In genomic region chr3:193594946-193595689, GRCh38 we compare ENCODE assay signal across 10 cellular contexts. TPM values are rescaled to one million over a fixed set of nuclear protein-coding genes. Genes with fewer than 3 reads are reported as not detected.
DNase-seq lines count a peak whose midpoint lies in the region; ATAC-seq, FAIRE-seq and TF ChIP-seq lines count a peak whose summit lies in the region.
"Had no signal": no experiment of that assay in that cellular context is flagged by ENCODE, and none has a peak within 500 bp of the region (broad histone marks: within the 10 kb centered on the region; RNA-seq: fewer than 3 reads in every experiment).

No MANE protein-coding gene starts in this region.

- H3K27me3 ChIP-seq in PC-9 (ENCODE audit: insufficient read depth, low read depth) (no peaks in the 10 kb centered on the region), H1 (replicated peaks in 1 of 4; ENCODE audit: control insufficient read depth in 3 of 4, extremely low read depth in 1 of 4, insufficient read depth in 3 of 4, low read length in 3 of 4) (peaks cover 0 to 6% (median 2%) of the 10 kb centered on the region in 4 experiments; a peak in 3 of 7 replicates), trophoblast cell (ENCODE audit: insufficient read depth, low read length) (no peaks in the 10 kb centered on the region)
- H3K27me3 ChIP-seq: SJCRH30 had no signal

- no peak overlapping the region for H3K9ac ChIP-seq in H1 (replicated peaks in 1 of 4; ENCODE audit: extremely low read depth in 1 of 4, low read depth in 3 of 4, low read length in 3 of 4)
- no peak overlapping the region for H3K9ac ChIP-seq in trophoblast cell (ENCODE audit: low read length)

- peaks cover 13% of the 10 kb centered on the region; the same call in 1 of the 2 replicates for H4K20me1 ChIP-seq in PC-9 (ENCODE audit: insufficient read depth)
- no peaks in the 10 kb centered on the region for H4K20me1 ChIP-seq in H1 (replicated peaks in 1 of 2; ENCODE audit: control insufficient read depth in 1 of 2, insufficient read depth in 2 of 2, low read length in 2 of 2)

- H2BK15ac ChIP-seq in H1 (ENCODE audit: low read length) = no peak overlapping the region

- H3K23me2 ChIP-seq in H1 (ENCODE audit: low read depth, low read length) = no peaks in the 10 kb centered on the region

- H4K91ac ChIP-seq in H1 (replicated peaks; ENCODE audit: insufficient read length, low read length) (no peak overlapping the region), trophoblast cell (ENCODE audit: low read depth, low read length) (no peak overlapping the region)

- H3K79me2 ChIP-seq in PC-9 (ENCODE audit: low read depth) (peaks cover 69% of the 10 kb centered on the region), H1 (ENCODE audit: control insufficient read depth in 1 of 2, insufficient read depth in 2 of 2, low read length in 2 of 2) (peaks cover 3 to 65% of the 10 kb centered on the region in 2 experiments; a peak in 3 of 4 replicates), trophoblast cell (ENCODE audit: control insufficient read depth, insufficient read depth, low read length, poor library complexity) (peaks cover 7% of the 10 kb centered on the region)

- H3K56ac ChIP-seq in H1 (replicated peaks; ENCODE audit: insufficient read length, low read depth, low read length) = no peak overlapping the region

- H3K4me3 Mint-ChIP-seq in activated CD4-positive, alpha-beta T cell treated with anti-CD3 and anti-CD28 coated beads for 36 hours = peak overlapping the region; percentile 97

- H3K14ac ChIP-seq in H1 (ENCODE audit: insufficient read length) (no peak overlapping the region), trophoblast cell (ENCODE audit: low read length) (no peak overlapping the region)

- no peak overlapping the region for H2BK12ac ChIP-seq in H1 (ENCODE audit: low read depth, low read length)
- H2BK12ac ChIP-seq in trophoblast cell (ENCODE audit: low read length) = no peak overlapping the region

- H4K8ac ChIP-seq in H1 (ENCODE audit: extremely low read depth, insufficient read depth, low read length) = no peak overlapping the region
- no peak overlapping the region for H4K8ac ChIP-seq in trophoblast cell (ENCODE audit: low read depth, low read length)

- no peak overlapping the region for H2BK120ac ChIP-seq in H1 (replicated peaks; ENCODE audit: low read depth, low read length)
- no peak overlapping the region for H2BK120ac ChIP-seq in trophoblast cell (ENCODE audit: insufficient read depth, low read length, poor library complexity)

- H3K36me3 Mint-ChIP-seq in activated CD4-positive, alpha-beta T cell treated with anti-CD3 and anti-CD28 coated beads for 36 hours (ENCODE audit: low read depth) = peaks cover 35% of the 10 kb centered on the region

- no peak for DNase-seq in activated CD4-positive, alpha-beta T cell treated with anti-CD3 and anti-CD28 coated beads for 36 hours
- DNase-seq in activated CD4-positive, alpha-beta T cell treated with anti-CD3 and anti-CD28 coated beads for 48 hours = no peak
- DNase-seq in PC-9 = peak in 1 of 2 experiments; percentile 50
- no peak for DNase-seq in H1 (ENCODE audit: low read depth in 1 of 2, low spot score in 2 of 2)
- DNase-seq in trophoblast cell = peak; percentile 29 to 64
- no peak for DNase-seq in HK-2 (ENCODE audit: unreplicated experiment)
- no peak for DNase-seq in UCSD-AML1 (lab: John Stamatoyannopoulos, UW; ENCODE audit: unreplicated experiment)
- DNase-seq: activated effector memory CD4-positive, alpha-beta T cell treated with anti-CD3 and anti-CD28 coated beads, Interleukin-2, amount 50 U/mL, for 16 hours; SJCRH30 had no signal

- H2BK20ac ChIP-seq in H1 (ENCODE audit: low read length) = no peak overlapping the region

- no peak for FAIRE-seq in H1 (lab: Jason Lieb, UNC)

- CTCF ChIA-PET in activated CD4-positive, alpha-beta T cell treated with anti-CD3 and anti-CD28 coated beads for 36 hours (lab: Charles Lee) = interaction anchor here (1.8 kb wide), 1 partner anchor 8 kb away, joined by 13 read pairs; no protein-coding TSS in a partner anchor
- CTCF ChIA-PET in PC-9 (lab: Charles Lee) (no interaction called here), H1 (lab: Charles Lee; ENCODE audit: partially characterized antibody) (interaction anchor here (1.0 kb wide), 1 partner anchor 8 kb away, joined by 4 read pairs; no protein-coding TSS in a partner anchor)

- peak overlapping the region; percentile 99 for H3K4me2 ChIP-seq in PC-9
- peak overlapping the region; percentile 91 to 92; a peak in 3 of 4 replicates for H3K4me2 ChIP-seq in H1 (ENCODE audit: insufficient read depth in 1 of 2, low read depth in 2 of 2, low read length in 2 of 2)
- no peak overlapping the region for H3K4me2 ChIP-seq in trophoblast cell (ENCODE audit: low read length)

- H3K18ac ChIP-seq in H1 (ENCODE audit: extremely low read depth, low read length) (no peak overlapping the region), trophoblast cell (ENCODE audit: low read length) (no peak overlapping the region)

- H2AK5ac ChIP-seq in H1 (ENCODE audit: low read depth, low read length) (no peak overlapping the region), trophoblast cell (ENCODE audit: low read length) (no peak overlapping the region)

- TF ChIP-seq EP300 in H1 (IDR thresholded peaks at IDR 0.05; ENCODE audit: borderline replicate concordance in 1 of 2, low read depth in 2 of 2, low read length in 2 of 2) = no peak

- no peaks in the 10 kb centered on the region for H3K27me3 Mint-ChIP-seq in activated CD4-positive, alpha-beta T cell treated with anti-CD3 and anti-CD28 coated beads for 36 hours

- no peak for TF ChIP-seq RAD21 in H1 (IDR thresholded peaks at IDR 0.05 in 1 of 2, conservative IDR thresholded peaks at IDR 0.05 in 1 of 2; ENCODE audit: low read depth in 2 of 2, low read length in 2 of 2)

- POLR2A ChIA-PET in activated CD4-positive, alpha-beta T cell treated with anti-CD3 and anti-CD28 coated beads for 36 hours (lab: Charles Lee) = no interaction called here
- POLR2A ChIA-PET in PC-9 (lab: Charles Lee; ENCODE audit: unreplicated experiment) (no interaction called here), H1 (lab: Charles Lee; ENCODE audit: partially characterized antibody) (interaction anchor here (0.6 to 1.3 kb wide), 2 partner anchors 8 to 978 kb away, joined by 3 read pairs; no protein-coding TSS in a partner anchor)

- no peak overlapping the region for H4K12ac ChIP-seq in trophoblast cell (ENCODE audit: low read depth, low read length)

- peaks cover 6% of the 10 kb centered on the region; the same call in 1 of the 2 replicates for H3K79me1 ChIP-seq in H1 (ENCODE audit: low read depth, low read length)
- peaks cover 6% of the 10 kb centered on the region for H3K79me1 ChIP-seq in trophoblast cell (ENCODE audit: low read length)

- H4K5ac ChIP-seq in H1 (ENCODE audit: insufficient read length, low read depth, low read length) = no peak overlapping the region

- H3K36me3 ChIP-seq in PC-9 (ENCODE audit: low read depth) (peaks cover 21% of the 10 kb centered on the region), H1 (ENCODE audit: control insufficient read depth in 2 of 4, insufficient read depth in 4 of 4, low read length in 3 of 4) (0 out of 8 replicates have a peak, but pooled peaks cover 0 to 5% (median 0%) of the 10 kb centered on the region in 4 experiments), trophoblast cell (ENCODE audit: control insufficient read depth in 1 of 2, insufficient read depth in 2 of 2, low read length in 2 of 2) (no peaks in the 10 kb centered on the region)

- peaks cover 61% of the 10 kb centered on the region for H3K4me1 Mint-ChIP-seq in activated CD4-positive, alpha-beta T cell treated with anti-CD3 and anti-CD28 coated beads for 36 hours

- ATAC-seq in activated CD4-positive, alpha-beta T cell treated with anti-CD3 and anti-CD28 coated beads for 36 hours = no peak
- ATAC-seq in HG03108 (IDR thresholded peaks at IDR 0.05; ENCODE audit: unreplicated experiment) = no peak

- H2AFZ ChIP-seq in PC-9 = no peak overlapping the region
- no peak overlapping the region for H2AFZ ChIP-seq in H1 (ENCODE audit: low read length)
- H2AFZ ChIP-seq in trophoblast cell (ENCODE audit: insufficient read depth, low read length, poor library complexity) = no peak overlapping the region

- no peaks in the 10 kb centered on the region for H3K9me2 ChIP-seq in PC-9 (ENCODE audit: insufficient read depth)

- H3K9me3 ChIP-seq in PC-9 (ENCODE audit: insufficient read depth, low read depth) (no peaks in the 10 kb centered on the region), H1 (ENCODE audit: insufficient read depth in 2 of 2, low read depth in 1 of 2, low read length in 1 of 2) (no peaks in the 10 kb centered on the region), trophoblast cell (ENCODE audit: insufficient read depth, low read depth, low read length) (no peaks in the 10 kb centered on the region)
- H3K9me3 ChIP-seq: SJCRH30 had no signal

- no peaks in the 10 kb centered on the region for H3K9me3 Mint-ChIP-seq in activated CD4-positive, alpha-beta T cell treated with anti-CD3 and anti-CD28 coated beads for 36 hours (ENCODE audit: low read depth)

- BruUV-seq in PC-9 (replicated peaks; lab: Mats Ljungman, UMichigan) = no TSS peak

- WGBS in H1 (ENCODE audit: extremely low coverage in 1 of 2, insufficient coverage in 1 of 2, insufficient read length in 1 of 2, insufficient replicate concordance in 2 of 2, low coverage in 1 of 2, low lambda C conversion rate in 2 of 2, missing lambda C conversion rate in 1 of 2), 2 experiments = 41% methylated on average over 1 of the region's 1 CpG; no CpG with 5 or more reads in 1 of the 2 experiments
- WGBS in trophoblast cell (ENCODE audit: extremely low coverage, insufficient coverage, insufficient read length) = no CpG with 5 or more reads among the region's 1 CpG

- no peak for TF ChIP-seq POLR2A in H1 (IDR thresholded peaks at IDR 0.05; ENCODE audit: control extremely low read depth in 1 of 2, low read depth in 2 of 2, low read length in 2 of 2)

- H3K4me1 ChIP-seq in PC-9 (replicated peaks; ENCODE audit: insufficient read depth) (peaks cover 30% of the 10 kb centered on the region), H1 (replicated peaks in 1 of 4; ENCODE audit: control insufficient read depth in 3 of 4, insufficient read depth in 4 of 4, low read length in 3 of 4) (peaks cover 0 to 4% (median 1%) of the 10 kb centered on the region in 4 experiments; a peak in 2 of 7 replicates), trophoblast cell (ENCODE audit: control insufficient read depth in 1 of 2, insufficient read depth in 2 of 2, low read length in 2 of 2) (peaks cover 0 to 3% of the 10 kb centered on the region in 2 experiments)
- H3K4me1 ChIP-seq: SJCRH30 had no signal

- peaks cover 5% of the 10 kb centered on the region; the same call in 1 of the 2 replicates for H3F3A ChIP-seq in PC-9 (ENCODE audit: insufficient read depth, low read depth)

- TF ChIP-seq CTCF in PC-9 (conservative IDR thresholded peaks at IDR 0.05) (no peak), H1 (IDR thresholded peaks at IDR 0.05; ENCODE audit: control extremely low read depth in 1 of 3, insufficient read depth in 1 of 3, low read depth in 1 of 3, low read length in 3 of 3) (no peak)

- H2BK5ac ChIP-seq in H1 (ENCODE audit: low read depth, low read length) (no peak overlapping the region), trophoblast cell (ENCODE audit: low read depth, low read length, poor library complexity) (no peak overlapping the region)

- H3K27ac ChIP-seq in PC-9 (no peak overlapping the region), H1 (ENCODE audit: low read depth, low read length) (no peak overlapping the region), trophoblast cell (ENCODE audit: low read depth, low read length) (no peak overlapping the region)
- H3K27ac ChIP-seq: SJCRH30 had no signal

- no peak overlapping the region for H3K4ac ChIP-seq in H1 (replicated peaks; ENCODE audit: insufficient read length, low read depth, low read length)
- no peak overlapping the region for H3K4ac ChIP-seq in trophoblast cell (ENCODE audit: low read depth, low read length)

- H3K23ac ChIP-seq in H1 (ENCODE audit: insufficient read length) (no peak overlapping the region), trophoblast cell (ENCODE audit: low read length) (no peak overlapping the region)

- peak overlapping the region; percentile 100 for H3K27ac Mint-ChIP-seq in activated CD4-positive, alpha-beta T cell treated with anti-CD3 and anti-CD28 coated beads for 36 hours

- H3K4me3 ChIP-seq in PC-9 (peak overlapping the region; percentile 89; the same call in 1 of the 2 replicates), H1 (ENCODE audit: extremely low read depth in 1 of 4, insufficient read depth in 2 of 4, low read depth in 3 of 4, low read length in 4 of 4) (peak overlapping the region in 1 of 4 experiments; percentile 89; a peak in 2 of 8 replicates), trophoblast cell (ENCODE audit: low read depth, low read length) (no peak overlapping the region)

- intact Hi-C loops in activated CD4-positive, alpha-beta T cell treated with anti-CD3 and anti-CD28 coated beads for 36 hours (cut with DNase I, micrococcal nuclease) = loop anchor here (5.0 to 10.0 kb wide), 2 partner anchors 710 to 802 kb away; partner anchors contain the start of gene GP5 (in 1 of the 2)
- intact Hi-C loops in PC-9 (cut with micrococcal nuclease; ENCODE audit: unreplicated experiment) = loop anchor here (5.0 kb wide), 3 partner anchors 537 to 727 kb away; partner anchors contain the start of gene MB21D2

RNA-seq across cellular contexts. Expression of gene OPA1, which starts 2.1 kb away (rescaled TPM):
- 100 to 1,000 TPM in 1 of 2 experiments, 10 to 100 TPM in 1; 94.9 to 115 TPM for total RNA-seq in activated CD4-positive, alpha-beta T cell treated with anti-CD3 and anti-CD28 coated beads for 36 hours
- total RNA-seq in PC-9 (2021) = 105 and 120 TPM in 2 replicates
- 109 and 114 TPM in 2 replicates for total RNA-seq in H1 (2021; fragmentation: NEBNext Ultra II Directional; extraction: Animal tissue kit (Norgen Biotek cat#: 25700))
- polyA plus RNA-seq in H1 (2011; rRNA removed) = 15.1 and 20.3 TPM in 2 replicates
- polyA plus RNA-seq in H1 (2011; cell fraction: cytosol; rRNA removed) = 25.3 TPM
- polyA plus RNA-seq in H1 (2011; cell fraction: nucleus; rRNA removed) = 25.1 TPM
- polyA plus RNA-seq in H1 (2012, experiment 1 of 2) = 44.9 to 98.6 TPM (median 58.0 TPM) in 4 replicates
- 1.9 TPM for polyA plus RNA-seq in H1 (2012, experiment 2 of 2)
- 56.9 TPM for polyA plus RNA-seq in H1 (2013, experiment 1 of 2)
- polyA plus RNA-seq in H1 (2013, experiment 2 of 2) = 56.9 TPM
- polyA minus RNA-seq in H1 (2011; rRNA and poly(A)+ RNA removed) = 142 and 164 TPM in 2 replicates
- 80.7 TPM for polyA minus RNA-seq in H1 (2011; cell fraction: cytosol; rRNA and poly(A)+ RNA removed)
- polyA minus RNA-seq in H1 (2011; cell fraction: nucleus; rRNA and poly(A)+ RNA removed) = 145 TPM
- polyA plus RNA-seq in trophoblast cell (2013) = 30.6 and 31.9 TPM in 2 replicates

RNA-seq across cellular contexts. Expression of gene ATP13A4, which starts 40.4 kb away (rescaled TPM):
- total RNA-seq in activated CD4-positive, alpha-beta T cell treated with anti-CD3 and anti-CD28 coated beads for 36 hours = 1 to 10 TPM; 1.1 to 3.3 TPM
- total RNA-seq in PC-9 (2021) = 0.22 TPM in 1 of 2 replicates, not detected in the other
- not detected in 2 replicates for total RNA-seq in H1 (2021; fragmentation: NEBNext Ultra II Directional; extraction: Animal tissue kit (Norgen Biotek cat#: 25700))
- polyA plus RNA-seq in H1 (2011; rRNA removed) = 0.06 and 0.12 TPM in 2 replicates
- polyA plus RNA-seq in H1 (2011; cell fraction: cytosol; rRNA removed) = 0.06 TPM
- polyA plus RNA-seq in H1 (2011; cell fraction: nucleus; rRNA removed) = 0.09 TPM
- polyA plus RNA-seq in H1 (2012, experiment 1 of 2) = 0.12 to 0.19 TPM in 2 of 4 replicates, not detected in the others
- polyA plus RNA-seq in H1 (2012, experiment 2 of 2) = not detected
- polyA plus RNA-seq in H1 (2013, experiment 1 of 2) = 0.04 TPM
- 0.04 TPM for polyA plus RNA-seq in H1 (2013, experiment 2 of 2)
- 0.06 and 0.22 TPM in 2 replicates for polyA minus RNA-seq in H1 (2011; rRNA and poly(A)+ RNA removed)
- polyA minus RNA-seq in H1 (2011; cell fraction: cytosol; rRNA and poly(A)+ RNA removed) = not detected
- polyA minus RNA-seq in H1 (2011; cell fraction: nucleus; rRNA and poly(A)+ RNA removed) = not detected
- 0.03 and 0.07 TPM in 2 replicates for polyA plus RNA-seq in trophoblast cell (2013)

Comparison
In these comparisons a context has a peak if more than half of its experiments do, and no peak if none do; other contexts are left out.
1. DNase-seq: peak in trophoblast cell (2 of 2); none in activated CD4-positive, alpha-beta T cell treated with anti-CD3 and anti-CD28 coated beads for 36 hours (single experiment), activated CD4-positive, alpha-beta T cell treated with anti-CD3 and anti-CD28 coated beads for 48 hours (single experiment), H1 (0 of 2), HK-2 (single experiment) and UCSD-AML1 (single experiment).